ENCODE assay signal across 1 cellular context in genomic region chr11:5131584-5132335, GRCh38.
TF ChIP-seq lines count a peak whose summit lies in the region.

No MANE protein-coding gene starts in this region.

TF ChIP-seq in K562, 482 proteins besides CTCF, POLR2A, EP300 and RAD21 (continued from another document and continues in another):
- no peak for TF ChIP-seq HNRNPH1 (optimal IDR thresholded peaks at IDR 0.05; ENCODE audit: low read depth, low read length)
- TF ChIP-seq ZNF12 (CRISPR knock-in tag; IDR thresholded peaks at IDR 0.05) = no peak
- no peak for TF ChIP-seq CSDE1 (IDR thresholded peaks at IDR 0.05)
- TF ChIP-seq MITF (IDR thresholded peaks at IDR 0.05) = no peak
- TF ChIP-seq, protein P1, sequence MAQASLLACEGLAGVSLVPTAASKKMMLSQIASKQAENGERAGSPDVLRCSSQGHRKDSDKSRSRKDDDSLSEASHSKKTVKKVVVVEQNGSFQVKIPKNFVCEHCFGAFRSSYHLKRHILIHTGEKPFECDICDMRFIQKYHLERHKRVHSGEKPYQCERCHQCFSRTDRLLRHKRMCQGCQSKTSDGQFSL (CRISPR knock-in tag; IDR thresholded peaks at IDR 0.05) = no peak
- TF ChIP-seq, protein P1 (tag; IDR thresholded peaks at IDR 0.05) = no peak
- 0 out of 2 replicates have a peak, but pooled peaks have one; percentile 38 for TF ChIP-seq ATF4 (CRISPR knock-in tag; IDR thresholded peaks at IDR 0.05)
- TF ChIP-seq, protein P2, sequence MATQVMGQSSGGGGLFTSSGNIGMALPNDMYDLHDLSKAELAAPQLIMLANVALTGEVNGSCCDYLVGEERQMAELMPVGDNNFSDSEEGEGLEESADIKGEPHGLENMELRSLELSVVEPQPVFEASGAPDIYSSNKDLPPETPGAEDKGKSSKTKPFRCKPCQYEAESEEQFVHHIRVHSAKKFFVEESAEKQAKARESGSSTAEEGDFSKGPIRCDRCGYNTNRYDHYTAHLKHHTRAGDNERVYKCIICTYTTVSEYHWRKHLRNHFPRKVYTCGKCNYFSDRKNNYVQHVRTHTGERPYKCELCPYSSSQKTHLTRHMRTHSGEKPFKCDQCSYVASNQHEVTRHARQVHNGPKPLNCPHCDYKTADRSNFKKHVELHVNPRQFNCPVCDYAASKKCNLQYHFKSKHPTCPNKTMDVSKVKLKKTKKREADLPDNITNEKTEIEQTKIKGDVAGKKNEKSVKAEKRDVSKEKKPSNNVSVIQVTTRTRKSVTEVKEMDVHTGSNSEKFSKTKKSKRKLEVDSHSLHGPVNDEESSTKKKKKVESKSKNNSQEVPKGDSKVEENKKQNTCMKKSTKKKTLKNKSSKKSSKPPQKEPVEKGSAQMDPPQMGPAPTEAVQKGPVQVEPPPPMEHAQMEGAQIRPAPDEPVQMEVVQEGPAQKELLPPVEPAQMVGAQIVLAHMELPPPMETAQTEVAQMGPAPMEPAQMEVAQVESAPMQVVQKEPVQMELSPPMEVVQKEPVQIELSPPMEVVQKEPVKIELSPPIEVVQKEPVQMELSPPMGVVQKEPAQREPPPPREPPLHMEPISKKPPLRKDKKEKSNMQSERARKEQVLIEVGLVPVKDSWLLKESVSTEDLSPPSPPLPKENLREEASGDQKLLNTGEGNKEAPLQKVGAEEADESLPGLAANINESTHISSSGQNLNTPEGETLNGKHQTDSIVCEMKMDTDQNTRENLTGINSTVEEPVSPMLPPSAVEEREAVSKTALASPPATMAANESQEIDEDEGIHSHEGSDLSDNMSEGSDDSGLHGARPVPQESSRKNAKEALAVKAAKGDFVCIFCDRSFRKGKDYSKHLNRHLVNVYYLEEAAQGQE (CRISPR knock-in tag; IDR thresholded peaks at IDR 0.05; ENCODE audit: low read depth) = no peak
- no peak for TF ChIP-seq ELK1 (CRISPR knock-in tag; IDR thresholded peaks at IDR 0.05)
- TF ChIP-seq MYC (IDR thresholded peaks at IDR 0.05; ENCODE audit: low read depth, low read length) = peak; percentile 94
- TF ChIP-seq MYC (CRISPR knock-in tag; IDR thresholded peaks at IDR 0.05; ENCODE audit: borderline replicate concordance, low read depth) = no peak; the same call in 1 of the 2 replicates
- TF ChIP-seq LCOR (CRISPR knock-in tag; IDR thresholded peaks at IDR 0.05) = 0 out of 2 replicates have a peak, but pooled peaks have one; percentile 46
- TF ChIP-seq MED1 (CRISPR knock-in tag; IDR thresholded peaks at IDR 0.05; ENCODE audit: borderline replicate concordance) = no peak
- peak; percentile 60; the same call in 1 of the 2 replicates for TF ChIP-seq ZNF644 (tag; IDR thresholded peaks at IDR 0.05; ENCODE audit: low read depth)
- TF ChIP-seq RUNX1 (IDR thresholded peaks at IDR 0.05; ENCODE audit: low read depth) = no peak
- TF ChIP-seq ZFX (CRISPR knock-in tag; IDR thresholded peaks at IDR 0.05) = peak; percentile 41; the same call in 1 of the 2 replicates
- no peak for TF ChIP-seq ETS2 (tag; IDR thresholded peaks at IDR 0.05; ENCODE audit: borderline replicate concordance, poor library complexity, severe bottlenecking)
- TF ChIP-seq SRSF7 (optimal IDR thresholded peaks at IDR 0.05; ENCODE audit: low read depth, low read length) = no peak
- TF ChIP-seq CXXC5 (CRISPR knock-in tag; IDR thresholded peaks at IDR 0.05) = peak; percentile 71; the same call in 1 of the 2 replicates
- TF ChIP-seq, protein P3, sequence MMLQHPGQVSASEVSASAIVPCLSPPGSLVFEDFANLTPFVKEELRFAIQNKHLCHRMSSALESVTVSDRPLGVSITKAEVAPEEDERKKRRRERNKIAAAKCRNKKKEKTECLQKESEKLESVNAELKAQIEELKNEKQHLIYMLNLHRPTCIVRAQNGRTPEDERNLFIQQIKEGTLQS (IDR thresholded peaks at IDR 0.05) = no peak
- TF ChIP-seq, protein P3 (CRISPR knock-in tag; conservative IDR thresholded peaks at IDR 0.05) = no peak
- TF ChIP-seq TCF3 (CRISPR knock-in tag; IDR thresholded peaks at IDR 0.05) = peak; percentile 95
- TF ChIP-seq POLR3A (IDR thresholded peaks at IDR 0.05; ENCODE audit: borderline replicate concordance, extremely low read depth, insufficient read depth, insufficient read length) = no peak
- no peak for TF ChIP-seq ZNF165 (CRISPR knock-in tag; IDR thresholded peaks at IDR 0.05; ENCODE audit: borderline replicate concordance)
- TF ChIP-seq DMBX1 (CRISPR knock-in tag; IDR thresholded peaks at IDR 0.05; ENCODE audit: borderline replicate concordance) = peak; percentile 91
- peak; percentile 47 for TF ChIP-seq BRD9 (IDR thresholded peaks at IDR 0.05; ENCODE audit: low read depth, partially characterized antibody)
- no peak for TF ChIP-seq NFE2L1 (tag; IDR thresholded peaks at IDR 0.05; ENCODE audit: borderline replicate concordance, low read depth)
- TF ChIP-seq JUND (IDR thresholded peaks at IDR 0.05; ENCODE audit: borderline replicate concordance, low read depth, low read length) = peak; percentile 52; the same call in 1 of the 2 replicates
- TF ChIP-seq JUND (tag; IDR thresholded peaks at IDR 0.05; ENCODE audit: borderline replicate concordance, low read depth, low read length) = peak; percentile 69; the same call in 1 of the 3 replicates
- no peak; the same call in 1 of the 2 replicates for TF ChIP-seq MYNN (IDR thresholded peaks at IDR 0.05)
- no peak for TF ChIP-seq MYNN (CRISPR knock-in tag; IDR thresholded peaks at IDR 0.05)
- no peak for TF ChIP-seq ARID2 (IDR thresholded peaks at IDR 0.05)
- TF ChIP-seq MECOM (CRISPR knock-in tag; IDR thresholded peaks at IDR 0.05) = peak; percentile 85
- no peak for TF ChIP-seq MBD1 (CRISPR knock-in tag; IDR thresholded peaks at IDR 0.05)
- peak; percentile 79 for TF ChIP-seq SMAD4 (CRISPR knock-in tag; conservative IDR thresholded peaks at IDR 0.05)
- TF ChIP-seq THRA (IDR thresholded peaks at IDR 0.05) = no peak
- peak; percentile 94 for TF ChIP-seq CBFA2T2 (conservative IDR thresholded peaks at IDR 0.05)
- no peak for TF ChIP-seq ZNF398 (CRISPR knock-in tag; IDR thresholded peaks at IDR 0.05)
- peak; percentile 82 for TF ChIP-seq ZKSCAN8 (CRISPR knock-in tag; IDR thresholded peaks at IDR 0.05)
- no peak for TF ChIP-seq CBX1 (IDR thresholded peaks at IDR 0.05; ENCODE audit: low read depth)
- TF ChIP-seq CEBPB (tag; IDR thresholded peaks at IDR 0.05) = peak; percentile 74
- no peak for TF ChIP-seq NUFIP1 (IDR thresholded peaks at IDR 0.05; ENCODE audit: partially characterized antibody)
- no peak for TF ChIP-seq TRIM28 (IDR thresholded peaks at IDR 0.05)
- TF ChIP-seq MEF2A (IDR thresholded peaks at IDR 0.05; ENCODE audit: control insufficient read depth, low read depth, low read length) = no peak
- TF ChIP-seq STAT5A (IDR thresholded peaks at IDR 0.05; ENCODE audit: borderline replicate concordance, low read length) = peak; percentile 90
- peak; percentile 66 for TF ChIP-seq RBFOX2 (IDR thresholded peaks at IDR 0.05; ENCODE audit: low read depth, low read length)
- TF ChIP-seq CREM (IDR thresholded peaks at IDR 0.05; ENCODE audit: low read depth) = no peak; the same call in 1 of the 2 replicates
- no peak for TF ChIP-seq PBX2 (CRISPR knock-in tag; IDR thresholded peaks at IDR 0.05; ENCODE audit: low read depth)
- peak; percentile 98 for TF ChIP-seq PBX2 (tag; conservative IDR thresholded peaks at IDR 0.05; ENCODE audit: low read depth)
- TF ChIP-seq HOXB6 (CRISPR knock-in tag; IDR thresholded peaks at IDR 0.05; ENCODE audit: borderline replicate concordance) = no peak
- 0 out of 2 replicates have a peak, but pooled peaks have one; percentile 31 for TF ChIP-seq ZNF79 (CRISPR knock-in tag; IDR thresholded peaks at IDR 0.05; ENCODE audit: low read depth)
- TF ChIP-seq PRMT5 (CRISPR knock-in tag; IDR thresholded peaks at IDR 0.05) = no peak
- no peak for TF ChIP-seq KDM2B (CRISPR knock-in tag; IDR thresholded peaks at IDR 0.05)
- TF ChIP-seq KLF16 (IDR thresholded peaks at IDR 0.05) = peak; percentile 86
- TF ChIP-seq TAL1 (IDR thresholded peaks at IDR 0.05) = peak; percentile 90
